In the genomic region with DNA sequence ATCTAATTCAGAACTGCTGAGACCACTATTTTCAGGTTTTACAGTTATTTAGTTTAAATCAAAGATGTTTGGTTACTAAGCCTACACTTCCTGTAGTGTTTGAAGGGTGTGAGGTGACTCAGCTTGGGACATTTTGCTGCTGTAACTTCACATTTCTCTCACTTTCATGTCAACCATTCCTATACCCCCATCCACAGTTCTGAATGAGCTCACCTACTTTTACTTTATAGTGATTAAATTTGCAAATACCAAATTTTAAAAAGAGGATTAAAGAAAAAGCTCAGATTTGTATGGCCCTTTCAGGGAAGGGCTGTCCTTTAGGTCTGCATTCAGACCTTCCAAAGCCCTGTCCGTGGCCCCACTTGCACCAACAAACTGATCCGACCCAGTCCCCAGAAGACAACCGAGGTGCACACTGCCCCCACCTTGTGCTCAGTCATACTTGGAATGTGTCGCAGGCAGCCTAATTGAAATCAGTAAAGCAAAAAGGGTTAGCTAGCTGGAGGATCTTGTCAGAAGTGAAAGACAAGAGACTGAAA, we compare ENCODE assay signal across 8 cellular contexts.
DNase-seq lines count a peak whose midpoint lies in the region; ATAC-seq and TF ChIP-seq lines count a peak whose summit lies in the region.

No MANE protein-coding gene starts in this region.

- intact Hi-C loops in left colon (cut with DNase I, micrococcal nuclease): no loop called here

- no peak for TF ChIP-seq CTCF in fibroblast of villous mesenchyme (IDR thresholded peaks at IDR 0.05; ENCODE audit: insufficient read depth, low read depth, low read length)

- peak; percentile 14 for DNase-seq in RPMI8226
- DNase-seq in fibroblast of villous mesenchyme (ENCODE audit: low read depth): peak; percentile 26
- DNase-seq in left lobe of liver (ENCODE audit: low spot score): no peak
- DNase-seq in left colon: no peak
- no peak for DNase-seq in SIG-M5 treated with dmso at 0.1 percent for 504 hours (lab: John Stamatoyannopoulos, UW; ENCODE audit: unreplicated experiment)
- DNase-seq in middle frontal gyrus (ENCODE audit: extremely low spot score, low spot score): no peak

- H3K4me3 ChIP-seq in fibroblast of villous mesenchyme (ENCODE audit: low read depth, low read length): no peak overlapping the region

- peak; percentile 92 for ATAC-seq in GM18868 (IDR thresholded peaks at IDR 0.05; ENCODE audit: unreplicated experiment)
- peak; percentile 79 for ATAC-seq in HG02678 (IDR thresholded peaks at IDR 0.05; ENCODE audit: unreplicated experiment)
- no peak for ATAC-seq in left lobe of liver
- no peak for ATAC-seq in left colon

Comparison
In these comparisons a context has a peak if more than half of its experiments do, and no peak if none do; other contexts are left out.
1. ATAC-seq: peak in GM18868 (single experiment) and HG02678 (single experiment); none in left lobe of liver (single experiment) and left colon (single experiment).
2. DNase-seq: peak in RPMI8226 (single experiment) and fibroblast of villous mesenchyme (single experiment); none in left lobe of liver (single experiment), left colon (0 of 2), SIG-M5 treated with dmso at 0.1 percent for 504 hours (single experiment) and middle frontal gyrus (single experiment).